In genomic region chr17:7502987-7503386, GRCh38 we compare ENCODE assay signal across 10 cellular contexts. TPM values are rescaled to one million over a fixed set of nuclear protein-coding genes. Genes with fewer than 3 reads are reported as not detected.
DNase-seq lines count a peak whose midpoint lies in the region; ATAC-seq, FAIRE-seq and TF ChIP-seq lines count a peak whose summit lies in the region.
"Had no signal": no experiment of that assay in that cellular context is flagged by ENCODE, and none has a peak within 500 bp of the region (broad histone marks: within the 10 kb centered on the region; RNA-seq: fewer than 3 reads in every experiment).

No MANE protein-coding gene starts in this region.

- no peaks in the 10 kb centered on the region for H3K27me3 Mint-ChIP-seq in stimulated activated naive CD8-positive, alpha-beta T cell treated with anti-CD3 and anti-CD28 coated beads, Interleukin-15, amount 100 ng/mL, for 72 hours

- H3K9me3 ChIP-seq in H1 (ENCODE audit: insufficient read depth in 2 of 2, low read depth in 1 of 2, low read length in 1 of 2): no peaks in the 10 kb centered on the region; a peak in 1 of 4 replicates
- no peaks in the 10 kb centered on the region for H3K9me3 ChIP-seq in adrenal gland (replicated peaks in 1 of 3)

- peak; percentile 71 to 76 for TF ChIP-seq RAD21 in H1 (IDR thresholded peaks at IDR 0.05 in 1 of 2, conservative IDR thresholded peaks at IDR 0.05 in 1 of 2; ENCODE audit: low read depth in 2 of 2, low read length in 2 of 2)

- H3K56ac ChIP-seq in H1 (replicated peaks; ENCODE audit: insufficient read length, low read depth, low read length): no peak overlapping the region

- H4K8ac ChIP-seq in H1 (ENCODE audit: extremely low read depth, insufficient read depth, low read length): peak overlapping the region; percentile 68

- no peak overlapping the region for H3K4me3 Mint-ChIP-seq in stimulated activated naive CD8-positive, alpha-beta T cell treated with anti-CD3 and anti-CD28 coated beads, Interleukin-15, amount 100 ng/mL, for 72 hours

- 88% methylated on average over 14 of the region's 14 CpGs; no CpG with 5 or more reads in 1 of the 2 experiments for WGBS in H1 (ENCODE audit: extremely low coverage in 1 of 2, insufficient coverage in 1 of 2, insufficient read length in 1 of 2, insufficient replicate concordance in 2 of 2, low coverage in 1 of 2, low lambda C conversion rate in 2 of 2, missing lambda C conversion rate in 1 of 2), 2 experiments
- 72 to 90% (median 80%) methylated on average over 13 to 14 of the region's 14 CpGs for WGBS in adrenal gland, 4 donors

- peak; percentile 42 for ATAC-seq in stimulated activated naive CD8-positive, alpha-beta T cell treated with anti-CD3 and anti-CD28 coated beads, Interleukin-15, amount 100 ng/mL, for 72 hours
- ATAC-seq in stimulated activated naive CD8-positive, alpha-beta T cell treated with anti-CD3 and anti-CD28 coated beads, Interleukin-15, Interleukin-2, amounts not matched to agents 100 U/mL and 50 U/mL, for 24 hours: no peak
- ATAC-seq in GM21619 (IDR thresholded peaks at IDR 0.05; ENCODE audit: unreplicated experiment): no peak

- no peaks in the 10 kb centered on the region for H3K79me2 ChIP-seq in H1 (ENCODE audit: control insufficient read depth in 1 of 2, insufficient read depth in 2 of 2, low read length in 2 of 2)

- no peak overlapping the region for H3K4me2 ChIP-seq in H1 (ENCODE audit: insufficient read depth in 1 of 2, low read depth in 2 of 2, low read length in 2 of 2)

- POLR2A ChIA-PET in H1 (lab: Charles Lee; ENCODE audit: partially characterized antibody): interaction anchor here (0.8 to 4.4 kb wide), 7 partner anchors 11 to 148 kb away, joined by 3 to 18 read pairs (median 3); partner anchors contain the start of genes POLR2A and TMEM95

- no peak for DNase-seq in stimulated activated naive CD8-positive, alpha-beta T cell treated with anti-CD3 and anti-CD28 coated beads, Interleukin-15, amount 100 ng/mL, for 72 hours
- DNase-seq in stimulated activated naive CD8-positive, alpha-beta T cell treated with anti-CD3 and anti-CD28 coated beads, Interleukin-15, Interleukin-2, amounts not matched to agents 100 U/mL and 50 U/mL, for 24 hours: no peak
- DNase-seq in H1 (ENCODE audit: low read depth in 1 of 2, low spot score in 2 of 2) (peak in 1 of 2 experiments; percentile 67), adrenal gland (no peak)
- DNase-seq in stimulated activated naive CD4-positive, alpha-beta T cell treated with Interleukin-2 at 50 U/mL for 16 hours (lab: John Stamatoyannopoulos, UW): no peak
- DNase-seq: Calu3; stimulated activated CD4-positive, alpha-beta T cell treated with anti-CD3 and anti-CD28 coated beads, Interleukin-4, amount 100 ng/mL, for 24 hours had no signal

- H2BK20ac ChIP-seq in H1 (ENCODE audit: low read length): no peak overlapping the region

- peaks cover 49 to 88% (median 71%) of the 10 kb centered on the region in 4 experiments for H3K36me3 ChIP-seq in H1 (ENCODE audit: control insufficient read depth in 2 of 4, insufficient read depth in 4 of 4, low read length in 3 of 4)
- peaks cover 0 to 99% of the 10 kb centered on the region in 2 donors for H3K36me3 ChIP-seq in adrenal gland (replicated peaks in 1 of 2)

- peaks cover 8 to 12% of the 10 kb centered on the region in 2 experiments for H4K20me1 ChIP-seq in H1 (replicated peaks in 1 of 2; ENCODE audit: control insufficient read depth in 1 of 2, insufficient read depth in 2 of 2, low read length in 2 of 2)

- H3K27ac Mint-ChIP-seq in stimulated activated naive CD8-positive, alpha-beta T cell treated with anti-CD3 and anti-CD28 coated beads, Interleukin-15, amount 100 ng/mL, for 72 hours: no peak overlapping the region

- no peak overlapping the region for H2BK12ac ChIP-seq in H1 (ENCODE audit: low read depth, low read length)

- no peak overlapping the region for H2BK15ac ChIP-seq in H1 (ENCODE audit: low read length)

- H3K4me3 ChIP-seq in H1 (ENCODE audit: extremely low read depth in 1 of 4, insufficient read depth in 2 of 4, low read depth in 3 of 4, low read length in 4 of 4) (no peak overlapping the region), adrenal gland (no peak overlapping the region)

- no peak overlapping the region for H3K18ac ChIP-seq in H1 (ENCODE audit: extremely low read depth, low read length)

- no peak overlapping the region for H3K23ac ChIP-seq in H1 (ENCODE audit: insufficient read length)

- H2AFZ ChIP-seq in H1 (ENCODE audit: low read length): no peak overlapping the region

- H3K4ac ChIP-seq in H1 (replicated peaks; ENCODE audit: insufficient read length, low read depth, low read length): no peak overlapping the region

- no peak overlapping the region for H2BK5ac ChIP-seq in H1 (ENCODE audit: low read depth, low read length)

- H3K27me3 ChIP-seq in H1 (replicated peaks in 1 of 4; ENCODE audit: control insufficient read depth in 3 of 4, extremely low read depth in 1 of 4, insufficient read depth in 3 of 4, low read length in 3 of 4) (no peaks in the 10 kb centered on the region), adrenal gland (no peaks in the 10 kb centered on the region)

- H2AK5ac ChIP-seq in H1 (ENCODE audit: low read depth, low read length): no peak overlapping the region

- no peaks in the 10 kb centered on the region for H3K23me2 ChIP-seq in H1 (ENCODE audit: low read depth, low read length)

- CTCF ChIA-PET in H1 (lab: Charles Lee; ENCODE audit: partially characterized antibody): interaction anchor here (0.6 to 7.0 kb wide), 23 partner anchors 8 to 185 kb away, joined by 3 to 82 read pairs (median 3); partner anchors contain the start of genes SENP3, SPEM1 and TMEM95

- TF ChIP-seq POLR2A in H1 (IDR thresholded peaks at IDR 0.05; ENCODE audit: control extremely low read depth in 1 of 2, low read depth in 2 of 2, low read length in 2 of 2) (peak in 1 of 2 experiments; percentile 34; a peak in 2 of 3 replicates), adrenal gland (IDR thresholded peaks at IDR 0.05) (no peak)

- H3K27ac ChIP-seq in H1 (ENCODE audit: low read depth, low read length): no peak overlapping the region
- H3K27ac ChIP-seq in adrenal gland: no peak overlapping the region

- H3K9me3 Mint-ChIP-seq in stimulated activated naive CD8-positive, alpha-beta T cell treated with anti-CD3 and anti-CD28 coated beads, Interleukin-15, amount 100 ng/mL, for 72 hours: no peaks in the 10 kb centered on the region

- no peak overlapping the region for H4K5ac ChIP-seq in H1 (ENCODE audit: insufficient read length, low read depth, low read length)

- intact Hi-C loops in adrenal gland (cut with DNase I): no loop called here

- H3K14ac ChIP-seq in H1 (ENCODE audit: insufficient read length): no peak overlapping the region

- H3K4me1 ChIP-seq in H1 (replicated peaks in 1 of 4; ENCODE audit: control insufficient read depth in 3 of 4, insufficient read depth in 4 of 4, low read length in 3 of 4) (no peaks in the 10 kb centered on the region), adrenal gland (replicated peaks in 1 of 2) (no peaks in the 10 kb centered on the region)

- H3K4me1 Mint-ChIP-seq in stimulated activated naive CD8-positive, alpha-beta T cell treated with anti-CD3 and anti-CD28 coated beads, Interleukin-15, amount 100 ng/mL, for 72 hours: no peaks in the 10 kb centered on the region

- TF ChIP-seq EP300 in H1 (IDR thresholded peaks at IDR 0.05; ENCODE audit: borderline replicate concordance in 1 of 2, low read depth in 2 of 2, low read length in 2 of 2): no peak

- H4K91ac ChIP-seq in H1 (replicated peaks; ENCODE audit: insufficient read length, low read length): no peak overlapping the region

- no peak overlapping the region for H3K9ac ChIP-seq in H1 (replicated peaks in 1 of 4; ENCODE audit: extremely low read depth in 1 of 4, low read depth in 3 of 4, low read length in 3 of 4)

- FAIRE-seq in H1 (lab: Jason Lieb, UNC): no peak

- H3K79me1 ChIP-seq in H1 (ENCODE audit: low read depth, low read length): peaks cover 4% of the 10 kb centered on the region; the same call in 1 of the 2 replicates

- peak; percentile 51 to 68 (median 65) for TF ChIP-seq CTCF in H1 (IDR thresholded peaks at IDR 0.05; ENCODE audit: control extremely low read depth in 1 of 3, insufficient read depth in 1 of 3, low read depth in 1 of 3, low read length in 3 of 3)
- TF ChIP-seq CTCF in adrenal gland (IDR thresholded peaks at IDR 0.05): peak in 2 of 6 experiments; percentile 10

- H2BK120ac ChIP-seq in H1 (replicated peaks; ENCODE audit: low read depth, low read length): no peak overlapping the region

RNA-seq across cellular contexts. Expression of gene POLR2A, which starts 18.8 kb away (rescaled TPM):
- 150 and 157 TPM in 2 replicates for total RNA-seq in H1 (2021; fragmentation: NEBNext Ultra II Directional; extraction: Animal tissue kit (Norgen Biotek cat#: 25700))
- polyA plus RNA-seq in H1 (2011; rRNA removed) (26.8 and 62.7 TPM in 2 replicates), adrenal gland (10 to 100 TPM; 19.3 to 80.4 (median 58.7) TPM)
- polyA plus RNA-seq in H1 (2011; cell fraction: cytosol; rRNA removed): 24.4 TPM
- polyA plus RNA-seq in H1 (2011; cell fraction: nucleus; rRNA removed): 150 TPM
- 95.6 to 139 TPM (median 127 TPM) in 4 replicates for polyA plus RNA-seq in H1 (2012, experiment 1 of 2)
- 88.5 TPM for polyA plus RNA-seq in H1 (2012, experiment 2 of 2)
- polyA plus RNA-seq in H1 (2013, experiment 1 of 2): 66.3 TPM
- polyA plus RNA-seq in H1 (2013, experiment 2 of 2): 55.6 TPM
- 175 and 246 TPM in 2 replicates for polyA minus RNA-seq in H1 (2011; rRNA and poly(A)+ RNA removed)
- polyA minus RNA-seq in H1 (2011; cell fraction: cytosol; rRNA and poly(A)+ RNA removed): 142 TPM
- polyA minus RNA-seq in H1 (2011; cell fraction: nucleus; rRNA and poly(A)+ RNA removed): 162 TPM
- 100 to 1,000 TPM in 5 of 8 donors, 10 to 100 TPM in 3; 84.2 to 172 (median 118) TPM for total RNA-seq in adrenal gland

RNA-seq across cellular contexts. Expression of gene SLC35G6, which starts 21.7 kb away (rescaled TPM):
- total RNA-seq in H1 (2021; fragmentation: NEBNext Ultra II Directional; extraction: Animal tissue kit (Norgen Biotek cat#: 25700)): not detected in 2 replicates
- polyA plus RNA-seq in H1 (2011; rRNA removed) (0.05 TPM in 1 of 2 replicates, not detected in the other), adrenal gland (under 1 TPM in 1 of 3 donors, not detected in 2; 0.24 TPM)
- 0.04 TPM for polyA plus RNA-seq in H1 (2011; cell fraction: cytosol; rRNA removed)
- not detected for polyA plus RNA-seq in H1 (2011; cell fraction: nucleus; rRNA removed)
- 0.20 TPM in 1 of 4 replicates, not detected in the others for polyA plus RNA-seq in H1 (2012, experiment 1 of 2)
- not detected for polyA plus RNA-seq in H1 (2012, experiment 2 of 2)
- 0.04 TPM for polyA plus RNA-seq in H1 (2013, experiment 1 of 2)
- polyA plus RNA-seq in H1 (2013, experiment 2 of 2): 0.02 TPM
- polyA minus RNA-seq in H1 (2011; rRNA and poly(A)+ RNA removed): 0.10 TPM in 1 of 2 replicates, not detected in the other
- not detected for polyA minus RNA-seq in H1 (2011; cell fraction: cytosol; rRNA and poly(A)+ RNA removed)
- not detected for polyA minus RNA-seq in H1 (2011; cell fraction: nucleus; rRNA and poly(A)+ RNA removed)
- not detected for total RNA-seq in adrenal gland
- total RNA-seq: Calu3, dermis microvascular lymphatic vessel endothelial cell, lung microvascular endothelial cell had no signal

RNA-seq across cellular contexts. Expression of gene ZBTB4, which starts 23.6 kb away (rescaled TPM):
- 10.1 and 11.2 TPM in 2 replicates for total RNA-seq in H1 (2021; fragmentation: NEBNext Ultra II Directional; extraction: Animal tissue kit (Norgen Biotek cat#: 25700))
- 5.9 and 8.1 TPM in 2 replicates for polyA plus RNA-seq in H1 (2011; rRNA removed)
- 6.7 TPM for polyA plus RNA-seq in H1 (2011; cell fraction: cytosol; rRNA removed)
- 14.6 TPM for polyA plus RNA-seq in H1 (2011; cell fraction: nucleus; rRNA removed)
- 7.9 to 9.4 TPM (median 8.4 TPM) in 4 replicates for polyA plus RNA-seq in H1 (2012, experiment 1 of 2)
- polyA plus RNA-seq in H1 (2012, experiment 2 of 2): 7.3 TPM
- 8.8 TPM for polyA plus RNA-seq in H1 (2013, experiment 1 of 2)
- 8.7 TPM for polyA plus RNA-seq in H1 (2013, experiment 2 of 2)
- polyA minus RNA-seq in H1 (2011; rRNA and poly(A)+ RNA removed): 6.6 and 8.9 TPM in 2 replicates
- polyA minus RNA-seq in H1 (2011; cell fraction: cytosol; rRNA and poly(A)+ RNA removed): 6.3 TPM
- polyA minus RNA-seq in H1 (2011; cell fraction: nucleus; rRNA and poly(A)+ RNA removed): 11.0 TPM
- total RNA-seq in adrenal gland: 100 to 1,000 TPM in 1 of 8 donors, 10 to 100 TPM in 7; 54.0 to 111 (median 76.4) TPM
- polyA plus RNA-seq in adrenal gland: 10 to 100 TPM; 30.0 to 59.6 (median 54.6) TPM

RNA-seq across cellular contexts. Expression of gene TNFSF12, which starts 45.9 kb away (rescaled TPM):
- total RNA-seq in H1 (2021; fragmentation: NEBNext Ultra II Directional; extraction: Animal tissue kit (Norgen Biotek cat#: 25700)): 5.5 and 7.2 TPM in 2 replicates
- polyA plus RNA-seq in H1 (2011; rRNA removed) (9.6 and 15.8 TPM in 2 replicates), adrenal gland (10 to 100 TPM; 18.8 to 70.8 (median 65.6) TPM)
- 9.6 TPM for polyA plus RNA-seq in H1 (2011; cell fraction: cytosol; rRNA removed)
- polyA plus RNA-seq in H1 (2011; cell fraction: nucleus; rRNA removed): 7.6 TPM
- 4.4 to 8.2 TPM (median 6.9 TPM) in 4 replicates for polyA plus RNA-seq in H1 (2012, experiment 1 of 2)
- polyA plus RNA-seq in H1 (2012, experiment 2 of 2): 7.5 TPM
- 7.2 TPM for polyA plus RNA-seq in H1 (2013, experiment 1 of 2)
- polyA plus RNA-seq in H1 (2013, experiment 2 of 2): 8.3 TPM
- polyA minus RNA-seq in H1 (2011; rRNA and poly(A)+ RNA removed): 0.56 and 2.6 TPM in 2 replicates
- 0.95 TPM for polyA minus RNA-seq in H1 (2011; cell fraction: cytosol; rRNA and poly(A)+ RNA removed)
- 0.60 TPM for polyA minus RNA-seq in H1 (2011; cell fraction: nucleus; rRNA and poly(A)+ RNA removed)
- 100 to 1,000 TPM in 2 of 8 donors, 10 to 100 TPM in 6; 18.8 to 134 (median 54.7) TPM for total RNA-seq in adrenal gland

RNA-seq across cellular contexts. Expression of gene TNFSF13, which starts 55.6 kb away (rescaled TPM):
- 2.1 and 2.3 TPM in 2 replicates for total RNA-seq in H1 (2021; fragmentation: NEBNext Ultra II Directional; extraction: Animal tissue kit (Norgen Biotek cat#: 25700))
- polyA plus RNA-seq in H1 (2011; rRNA removed) (2.6 and 3.1 TPM in 2 replicates), adrenal gland (10 to 100 TPM; 19.4 to 39.1 (median 25.2) TPM)
- polyA plus RNA-seq in H1 (2011; cell fraction: cytosol; rRNA removed): 0.83 TPM
- 5.0 TPM for polyA plus RNA-seq in H1 (2011; cell fraction: nucleus; rRNA removed)
- 3.3 to 6.2 TPM (median 4.6 TPM) in 4 replicates for polyA plus RNA-seq in H1 (2012, experiment 1 of 2)
- 3.3 TPM for polyA plus RNA-seq in H1 (2012, experiment 2 of 2)
- 1.9 TPM for polyA plus RNA-seq in H1 (2013, experiment 1 of 2)
- 1.9 TPM for polyA plus RNA-seq in H1 (2013, experiment 2 of 2)
- polyA minus RNA-seq in H1 (2011; rRNA and poly(A)+ RNA removed): 1.0 and 2.7 TPM in 2 replicates
- not detected for polyA minus RNA-seq in H1 (2011; cell fraction: cytosol; rRNA and poly(A)+ RNA removed)
- 1.5 TPM for polyA minus RNA-seq in H1 (2011; cell fraction: nucleus; rRNA and poly(A)+ RNA removed)
- total RNA-seq in adrenal gland: 10 to 100 TPM; 25.0 to 75.2 (median 50.0) TPM
